Comparison of ENCODE assay signal across 15 cellular contexts in the genomic region with DNA sequence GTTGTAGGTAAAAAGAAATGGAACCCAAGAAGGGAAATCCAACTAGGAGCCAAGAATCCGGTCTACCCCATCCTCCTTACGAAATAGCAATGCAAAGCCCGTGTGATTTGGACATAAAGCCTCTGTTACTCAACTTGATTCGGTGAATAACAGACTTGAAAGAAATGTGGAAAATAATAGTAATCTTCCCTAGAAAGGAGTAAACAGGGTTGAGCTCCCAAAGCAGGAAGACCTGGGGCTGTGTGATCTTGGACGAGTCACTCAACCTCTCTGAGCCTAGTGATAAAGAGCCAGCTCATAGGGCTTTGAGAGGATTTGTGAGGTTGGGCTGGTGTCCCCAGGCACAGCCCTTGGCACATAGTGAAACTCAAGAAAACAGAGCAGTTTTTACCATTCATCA. TPM values are rescaled to one million over a fixed set of nuclear protein-coding genes. Genes with fewer than 3 reads are reported as not detected.
DNase-seq lines count a peak whose midpoint lies in the region; ATAC-seq and TF ChIP-seq lines count a peak whose summit lies in the region.
"Had no signal": no experiment of that assay in that cellular context is flagged by ENCODE, and none has a peak within 500 bp of the region (broad histone marks: within the 10 kb centered on the region; RNA-seq: fewer than 3 reads in every experiment).

No MANE protein-coding gene starts in this region.

- H3K36me3 ChIP-seq in adrenal gland (replicated peaks in 1 of 2) (peaks cover 0 to 3% of the 10 kb centered on the region in 2 donors), hepatocyte (replicated peaks; ENCODE audit: insufficient read depth, low read depth) (no peaks in the 10 kb centered on the region), skeletal muscle tissue (ENCODE audit: control insufficient read depth in 3 of 3, insufficient read depth in 3 of 3, low read length in 3 of 3) (peaks cover 0 to 6% (median 4%) of the 10 kb centered on the region in 3 donors)

- H3K9ac ChIP-seq in skeletal muscle tissue (ENCODE audit: low read depth in 1 of 3, low read length in 3 of 3): no peak overlapping the region

- H3K9me2 ChIP-seq in hepatocyte (replicated peaks; ENCODE audit: insufficient read depth): no peaks in the 10 kb centered on the region

- H3K27me3 ChIP-seq in adrenal gland: no peaks in the 10 kb centered on the region
- no peaks in the 10 kb centered on the region for H3K27me3 ChIP-seq in hepatocyte
- no peaks in the 10 kb centered on the region for H3K27me3 ChIP-seq in skeletal muscle tissue (ENCODE audit: control insufficient read depth in 3 of 3, insufficient read depth in 3 of 3, low read length in 3 of 3)

- H2AFZ ChIP-seq in hepatocyte: no peak overlapping the region

- peaks cover 11% of the 10 kb centered on the region for H3K79me2 ChIP-seq in hepatocyte

- no peak for TF ChIP-seq CTCF in adrenal gland (IDR thresholded peaks at IDR 0.05)
- no peak for TF ChIP-seq CTCF in hepatocyte (IDR thresholded peaks at IDR 0.05; ENCODE audit: poor library complexity)

- no peak overlapping the region for H3K4me2 ChIP-seq in hepatocyte

- intact Hi-C loops in adrenal gland (cut with DNase I): no loop called here

- no peak for TF ChIP-seq POLR2A in adrenal gland (IDR thresholded peaks at IDR 0.05)

- no peak for ATAC-seq in HG03196 (IDR thresholded peaks at IDR 0.05; ENCODE audit: unreplicated experiment)
- no peak for ATAC-seq in GM18502 (IDR thresholded peaks at IDR 0.05; ENCODE audit: poor library complexity, unreplicated experiment)

- 69 to 83% (median 82%) methylated on average over 5 of the region's 5 CpGs for WGBS in adrenal gland, 4 donors
- 87% methylated on average over 5 of the region's 5 CpGs for WGBS in hepatocyte (ENCODE audit: low lambda C conversion rate, missing lambda C conversion rate)

- H4K20me1 ChIP-seq in hepatocyte (ENCODE audit: insufficient read depth, poor library complexity, severe bottlenecking): no peaks in the 10 kb centered on the region

- peak overlapping the region; percentile 53 to 96 (median 87) for H3K27ac ChIP-seq in adrenal gland
- peak overlapping the region; percentile 90 for H3K27ac ChIP-seq in hepatocyte
- peak overlapping the region; percentile 60 for H3K27ac ChIP-seq in skeletal muscle tissue (ENCODE audit: low read depth, low read length)

- H3K4me3 ChIP-seq in adrenal gland (no peak overlapping the region), hepatocyte (no peak overlapping the region), skeletal muscle tissue (ENCODE audit: low read length in 3 of 3) (no peak overlapping the region)

- H3K9me3 ChIP-seq in adrenal gland (replicated peaks in 1 of 3) (no peaks in the 10 kb centered on the region), hepatocyte (ENCODE audit: low read depth) (no peaks in the 10 kb centered on the region), skeletal muscle tissue (ENCODE audit: control insufficient read depth in 3 of 3, low read length in 3 of 3) (no peaks in the 10 kb centered on the region)

- DNase-seq in HCEC 1CT (peak; percentile 77), adrenal gland (no peak), hepatocyte (ENCODE audit: low spot score) (peak; percentile 28), NCI-H748 treated with DMSO at 0.1 percent for 48 hours (lab: John Stamatoyannopoulos, UW) (no peak), DMS79 treated with DMSO at 0.1 percent for 48 hours (lab: John Stamatoyannopoulos, UW) (no peak)
- DNase-seq: activated CD4-positive, alpha-beta T cell treated with anti-CD3 and anti-CD28 coated beads, Interleukin-2, amount 50 U/mL, for 4 hours; activated naive CD4-positive, alpha-beta T cell treated with Interleukin-2 at 50 U/mL for 16 hours; H9; hypothalamus; KBM-7; midbrain; NCI-H2029 had no signal

- H3K4me1 ChIP-seq in adrenal gland (replicated peaks in 1 of 2) (peaks cover 40 to 82% of the 10 kb centered on the region in 2 donors), hepatocyte (ENCODE audit: insufficient read depth) (peaks cover 60% of the 10 kb centered on the region), skeletal muscle tissue (ENCODE audit: control insufficient read depth in 3 of 3, insufficient read depth in 3 of 3, low read length in 3 of 3) (peaks cover 15 to 50% (median 44%) of the 10 kb centered on the region in 3 donors)

RNA-seq across cellular contexts. Expression of a gene that starts 42.7 kb away (rescaled TPM):
- total RNA-seq in adrenal gland (1 to 10 TPM in 7 of 8 donors, not detected in 1; 1.6 to 6.1 (median 2.9) TPM), hepatocyte (0.60 TPM in 1 of 2 replicates, not detected in the other), skeletal muscle tissue (247 TPM)
- polyA plus RNA-seq in adrenal gland (1 to 10 TPM; 1.5 to 9.7 (median 2.8) TPM), hepatocyte (0.27 TPM in 1 of 2 replicates, not detected in the other)
- total RNA-seq: H9 had no signal

Comparison
In these comparisons a context has a peak if more than half of its experiments do, and no peak if none do; other contexts are left out.
1. DNase-seq: peak in HCEC 1CT (single experiment) and hepatocyte (single experiment); none in adrenal gland (0 of 7), NCI-H748 treated with DMSO at 0.1 percent for 48 hours (single experiment) and DMS79 treated with DMSO at 0.1 percent for 48 hours (single experiment).
2. RNA of a gene that starts 42.7 kb away (total RNA-seq): 247 TPM in skeletal muscle tissue (single experiment); 1.6 to 6.1 TPM in adrenal gland and 0.60 TPM in hepatocyte; every median in the first group is over 10 times any median in the second.
3. Peak in every context shown above with its lines, with median percentiles within 50 percentile points of each other: H3K27ac ChIP-seq.